Comparison of ENCODE assay signal across 19 cellular contexts in the genomic region with DNA sequence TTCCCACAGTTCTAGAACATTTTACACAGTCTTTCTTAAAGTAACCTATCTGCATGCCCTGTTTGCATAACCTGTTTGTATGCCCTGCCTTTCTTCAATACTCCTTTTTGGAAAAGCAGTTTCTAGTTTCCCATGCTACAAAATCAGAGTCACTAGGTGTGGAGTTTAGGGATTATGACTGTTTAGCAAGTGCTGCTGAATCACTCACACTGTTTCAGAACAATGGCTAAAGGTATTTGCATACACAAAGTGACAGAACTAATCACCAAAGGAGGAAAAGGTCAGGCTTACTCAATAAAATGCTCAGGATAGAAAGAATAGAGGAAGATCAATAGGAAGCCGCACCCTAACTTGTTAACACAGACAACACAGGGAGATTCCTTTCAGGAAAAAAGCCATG. TPM values are rescaled to one million over a fixed set of nuclear protein-coding genes. Genes with fewer than 3 reads are reported as not detected.
DNase-seq lines count a peak whose midpoint lies in the region; ATAC-seq lines count a peak whose summit lies in the region.
"Had no signal": no experiment of that assay in that cellular context is flagged by ENCODE, and none has a peak within 500 bp of the region (broad histone marks: within the 10 kb centered on the region; RNA-seq: fewer than 3 reads in every experiment).

No MANE protein-coding gene starts in this region.

- POLR2A ChIA-PET in activated CD4-positive, alpha-beta T cell treated with anti-CD3 and anti-CD28 coated beads, Interleukin-2, amount 10 ng/mL, durations not matched to agents 7 days and 5 days (lab: Charles Lee) = no interaction called here

- peaks cover 41% of the 10 kb centered on the region for H3K36me3 ChIP-seq in HUES64 (ENCODE audit: insufficient read depth, low read length)
- no peaks in the 10 kb centered on the region for H3K36me3 ChIP-seq in esophagus (ENCODE audit: control insufficient read depth in 2 of 2, insufficient read depth in 2 of 2, low read length in 1 of 2)

- peaks cover 5% of the 10 kb centered on the region for H3K4me1 Mint-ChIP-seq in activated T-helper 17 cell treated with anti-CD3 and anti-CD28 coated beads, Interleukin-2, amount 50 U/mL, for 72 hours
- H3K4me1 Mint-ChIP-seq in activated CD4-positive, alpha-beta T cell treated with anti-CD3 and anti-CD28 coated beads, Interleukin-2, amount 10 ng/mL, durations not matched to agents 7 days and 5 days = peaks cover 3% of the 10 kb centered on the region

- no peak overlapping the region for H3K4me3 ChIP-seq in HUES64 (ENCODE audit: low read length)
- no peak overlapping the region for H3K4me3 ChIP-seq in esophagus (ENCODE audit: low read depth in 1 of 2, low read length in 2 of 2)
- H3K4me3 ChIP-seq: SK-N-MC had no signal

- H3K27me3 Mint-ChIP-seq in activated T-helper 17 cell treated with anti-CD3 and anti-CD28 coated beads, Interleukin-2, amount 50 U/mL, for 72 hours = no peaks in the 10 kb centered on the region
- H3K27me3 Mint-ChIP-seq in activated CD4-positive, alpha-beta T cell treated with anti-CD3 and anti-CD28 coated beads, Interleukin-2, amount 10 ng/mL, durations not matched to agents 7 days and 5 days = peaks cover 5% of the 10 kb centered on the region
- H3K27me3 Mint-ChIP-seq: CD4-positive, alpha-beta T cell had no signal

- H3K36me3 Mint-ChIP-seq in activated T-helper 17 cell treated with anti-CD3 and anti-CD28 coated beads, Interleukin-2, amount 50 U/mL, for 72 hours (ENCODE audit: low read depth) = peaks cover 50% of the 10 kb centered on the region
- H3K36me3 Mint-ChIP-seq in activated CD4-positive, alpha-beta T cell treated with anti-CD3 and anti-CD28 coated beads, Interleukin-2, amount 10 ng/mL, durations not matched to agents 7 days and 5 days (ENCODE audit: low read depth) = peaks cover 11% of the 10 kb centered on the region

- DNase-seq in renal cortical epithelial cell (ENCODE audit: low read depth) = peak; percentile 82
- DNase-seq in activated CD4-positive, alpha-beta T cell treated with anti-CD3 and anti-CD28 coated beads, Interleukin-2, amount 10 ng/mL, durations not matched to agents 7 days and 5 days = no peak
- DNase-seq in dedifferentiated amniotic fluid mesenchymal stem cell (ENCODE audit: extremely low spot score) = no peak
- no peak for DNase-seq in SK-N-DZ (ENCODE audit: low spot score)
- DNase-seq: CD4-positive, alpha-beta T cell; COR-L47; DMS79; KG1; NCI-H1105; NCI-H146; NCI-H2029; NCI-H345; NCI-H524; OCI-M1; Right ventricle myocardium superior had no signal

- CTCF ChIA-PET in activated CD4-positive, alpha-beta T cell treated with anti-CD3 and anti-CD28 coated beads, Interleukin-2, amount 10 ng/mL, durations not matched to agents 7 days and 5 days (lab: Charles Lee) = no interaction called here

- H3K27me3 ChIP-seq in HUES64 (ENCODE audit: insufficient read depth, low read length) (no peaks in the 10 kb centered on the region), esophagus (ENCODE audit: control insufficient read depth in 1 of 2, insufficient read depth in 2 of 2, low read length in 2 of 2) (peaks cover 0 to 2% of the 10 kb centered on the region in 2 donors)

- H3K9me3 ChIP-seq in HUES64 (ENCODE audit: insufficient read depth, low read depth, low read length) (no peaks in the 10 kb centered on the region), esophagus (ENCODE audit: control insufficient read depth in 2 of 2, insufficient read depth in 1 of 2, low read depth in 1 of 2, low read length in 1 of 2) (no peaks in the 10 kb centered on the region)

- H3K4me1 ChIP-seq in HUES64 (ENCODE audit: insufficient read depth, low read length) = peaks cover 54% of the 10 kb centered on the region
- H3K4me1 ChIP-seq in esophagus (ENCODE audit: control insufficient read depth in 2 of 2, insufficient read depth in 2 of 2, low read length in 1 of 2) = no peaks in the 10 kb centered on the region

- H3K9me3 Mint-ChIP-seq in activated T-helper 17 cell treated with anti-CD3 and anti-CD28 coated beads, Interleukin-2, amount 50 U/mL, for 72 hours = no peaks in the 10 kb centered on the region
- H3K9me3 Mint-ChIP-seq in activated CD4-positive, alpha-beta T cell treated with anti-CD3 and anti-CD28 coated beads, Interleukin-2, amount 10 ng/mL, durations not matched to agents 7 days and 5 days = no peaks in the 10 kb centered on the region
- H3K9me3 Mint-ChIP-seq: CD4-positive, alpha-beta T cell had no signal

- H3K4me3 Mint-ChIP-seq in activated T-helper 17 cell treated with anti-CD3 and anti-CD28 coated beads, Interleukin-2, amount 50 U/mL, for 72 hours = no peak overlapping the region
- H3K4me3 Mint-ChIP-seq in activated CD4-positive, alpha-beta T cell treated with anti-CD3 and anti-CD28 coated beads, Interleukin-2, amount 10 ng/mL, durations not matched to agents 7 days and 5 days = no peak overlapping the region
- H3K4me3 Mint-ChIP-seq: CD4-positive, alpha-beta T cell had no signal

- WGBS in HUES64 = 80% methylated on average over 1 of the region's 1 CpG
- WGBS in esophagus, 2 donors = 68 to 77% methylated on average over 1 of the region's 1 CpG

- peak overlapping the region; percentile 31; the same call in 1 of the 2 replicates for H3K27ac ChIP-seq in HUES64 (ENCODE audit: low read depth, low read length)
- H3K27ac ChIP-seq in esophagus (ENCODE audit: low read depth in 2 of 2, low read length in 1 of 2) = peak overlapping the region; percentile 36 to 80
- H3K27ac ChIP-seq: SK-N-MC had no signal

- peak; percentile 83 for ATAC-seq in activated T-helper 17 cell treated with anti-CD3 and anti-CD28 coated beads, Interleukin-2, amount 50 U/mL, for 72 hours (replicated peaks)

- no peak overlapping the region for H3K27ac Mint-ChIP-seq in activated T-helper 17 cell treated with anti-CD3 and anti-CD28 coated beads, Interleukin-2, amount 50 U/mL, for 72 hours
- no peak overlapping the region for H3K27ac Mint-ChIP-seq in activated CD4-positive, alpha-beta T cell treated with anti-CD3 and anti-CD28 coated beads, Interleukin-2, amount 10 ng/mL, durations not matched to agents 7 days and 5 days
- H3K27ac Mint-ChIP-seq: CD4-positive, alpha-beta T cell had no signal

- no peak overlapping the region for H3K9ac ChIP-seq in HUES64 (ENCODE audit: low read depth, low read length)

RNA-seq across cellular contexts. Expression of a gene that starts 19.4 kb away (rescaled TPM):
- polyA plus RNA-seq in HUES64 (2013, experiment 1 of 2) = 19.5 TPM
- polyA plus RNA-seq in HUES64 (2013, experiment 2 of 2) = 18.1 TPM
- 10 to 100 TPM; 22.7 to 61.4 TPM for total RNA-seq in activated T-helper 17 cell treated with anti-CD3 and anti-CD28 coated beads, Interleukin-2, amount 50 U/mL, for 72 hours
- polyA plus RNA-seq in esophagus = 10 to 100 TPM; 18.2 to 41.1 TPM
- 13.1 and 17.5 TPM in 2 replicates for total RNA-seq in renal cortical epithelial cell
- 10 to 100 TPM; 18.2 to 18.6 TPM for total RNA-seq in activated CD4-positive, alpha-beta T cell treated with anti-CD3 and anti-CD28 coated beads, Interleukin-2, amount 10 ng/mL, durations not matched to agents 7 days and 5 days
- polyA plus RNA-seq in SK-N-DZ (2014; cell fraction: cytosol; rRNA removed) = 1.4 and 2.5 TPM in 2 replicates
- 0.28 and 1.0 TPM in 2 replicates for polyA plus RNA-seq in SK-N-DZ (2014; cell fraction: nucleus; rRNA removed)
